ENCODE assay signal across 22 cellular contexts in genomic region chr10:117723343-117723742, GRCh38.
"Had no signal": no experiment of that assay in that cellular context is flagged by ENCODE, and none has a peak within 500 bp of the region (broad histone marks: within the 10 kb centered on the region; RNA-seq: fewer than 3 reads in every experiment).

No MANE protein-coding gene starts in this region.

- DNase-seq: activated CD4-positive, alpha-beta T cell treated with anti-CD3 and anti-CD28 coated beads for 36 hours; activated CD4-positive, alpha-beta T cell treated with anti-CD3 and anti-CD28 coated beads, Interleukin-2, amount 50 U/mL, for 4 hours; activated CD8-positive, alpha-beta memory T cell treated with anti-CD3 and anti-CD28 coated beads for 24 hours; activated CD8-positive, alpha-beta memory T cell treated with anti-CD3 and anti-CD28 coated beads, Interleukin-2, amount 50 U/mL, for 4 hours; activated naive CD4-positive, alpha-beta T cell treated with Interleukin-2 at 50 U/mL for 16 hours; activated naive CD8-positive, alpha-beta T cell treated with anti-CD3 and anti-CD28 coated beads for 36 hours; activated T-cell treated with anti-CD3 and anti-CD28 coated beads, Interleukin-2, amount 50 U/mL, for 4 hours; central memory CD4-positive, alpha-beta T cell; effector memory CD4-positive, alpha-beta T cell; gastrocnemius medialis; hypothalamus; pancreas; psoas muscle; right cardiac atrium; stimulated activated CD4-positive, alpha-beta T cell treated with anti-CD3 and anti-CD28 coated beads, Interleukin-12 subunit alpha, Interleukin-12 subunit beta, amount 100 ng/mL, for 4 hours; stimulated activated CD4-positive, alpha-beta T cell treated with anti-CD3 and anti-CD28 coated beads, Interleukin-4, amount 100 ng/mL, for 4 hours; T1000; transverse colon had no signal

- H3K36me3 ChIP-seq: gastrocnemius medialis, neutrophil, pancreas, transverse colon had no signal

- ATAC-seq: activated CD4-positive, alpha-beta T cell treated with anti-CD3 and anti-CD28 coated beads for 36 hours; activated T-cell treated with anti-CD3 and anti-CD28 coated beads, Interleukin-2, amount 50 U/mL, for 4 hours; esophagus mucosa; gastrocnemius medialis; natural killer cell treated with Interleukin-12 subunit alpha and Interleukin-12 subunit beta and Interleukin-15 and Interleukin-18, amount 100 ng/mL, for 72 hours; pancreas; psoas muscle; right cardiac atrium; WTC11 had no signal

- H3K27me3 ChIP-seq: gastrocnemius medialis, pancreas had no signal

- H3K4me3 ChIP-seq: gastrocnemius medialis, pancreas, psoas muscle, transverse colon had no signal

- H3K27ac ChIP-seq: gastrocnemius medialis, neutrophil, pancreas, psoas muscle, transverse colon had no signal

- H3K9me3 ChIP-seq: gastrocnemius medialis, neutrophil, pancreas, psoas muscle, transverse colon had no signal

- H3K4me1 ChIP-seq: gastrocnemius medialis, pancreas, psoas muscle, transverse colon had no signal
